In the genomic region with DNA sequence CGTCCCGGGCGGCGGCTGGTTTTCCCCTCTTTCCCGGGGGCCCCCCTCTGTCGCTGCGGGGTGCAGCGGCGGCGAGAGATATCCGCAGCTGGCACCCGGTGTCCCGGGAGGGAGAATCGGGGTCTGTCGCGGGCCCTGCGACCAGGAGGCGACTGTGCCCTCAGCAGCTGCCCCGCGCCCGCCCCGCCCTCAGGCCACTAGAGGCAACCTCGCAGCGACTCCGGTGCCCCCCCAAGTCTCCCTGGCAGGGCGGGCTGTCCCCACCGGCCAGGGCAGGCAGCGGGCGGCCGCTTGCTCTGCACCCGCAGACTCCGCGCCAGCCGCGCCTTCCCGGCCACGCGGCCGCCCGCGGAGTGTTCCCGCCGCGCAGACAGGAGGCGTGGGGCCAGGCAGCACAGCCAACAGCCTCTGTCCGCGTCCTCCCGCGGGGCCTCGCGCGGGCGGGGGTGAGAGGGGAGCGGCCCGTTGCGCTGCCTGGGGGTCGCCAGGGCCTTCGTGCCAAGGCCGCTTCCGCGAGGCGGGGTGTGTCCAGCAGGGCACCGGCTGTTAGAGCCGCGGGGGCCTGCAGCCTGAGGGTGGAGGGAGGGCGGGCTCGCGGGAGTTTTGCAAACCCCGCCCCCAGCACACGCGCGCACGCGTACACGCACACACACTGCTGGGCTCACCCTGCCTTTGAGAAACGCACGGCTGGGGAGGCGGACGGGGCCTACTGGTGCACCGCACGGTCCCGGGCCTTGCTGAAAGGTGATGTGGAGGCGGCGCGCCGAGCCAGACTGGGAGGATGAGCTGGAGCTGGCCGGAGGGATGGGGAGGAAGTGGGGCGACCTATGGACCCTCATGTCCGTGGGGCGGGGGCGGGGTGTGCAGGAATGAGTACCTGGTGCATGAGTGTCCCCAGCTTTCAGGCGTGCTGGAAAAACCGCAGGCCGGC, we compare ENCODE assay signal across 9 cellular contexts. TPM values are rescaled to one million over a fixed set of nuclear protein-coding genes. Genes with fewer than 3 reads are reported as not detected.
DNase-seq lines count a peak whose midpoint lies in the region; ATAC-seq, FAIRE-seq and TF ChIP-seq lines count a peak whose summit lies in the region.
"Had no signal": no experiment of that assay in that cellular context is flagged by ENCODE, and none has a peak within 500 bp of the region (broad histone marks: within the 10 kb centered on the region; RNA-seq: fewer than 3 reads in every experiment).

No MANE protein-coding gene starts in this region.

- ATAC-seq in GM21619 (IDR thresholded peaks at IDR 0.05; ENCODE audit: unreplicated experiment), result peak; percentile 60

- peak; percentile 23 for DNase-seq in DMS153 (lab: John Stamatoyannopoulos, UW)
- peak; percentile 38 for DNase-seq in NCI-H460 (ENCODE audit: extremely low read depth, low read depth)
- peak; percentile 49 for DNase-seq in activated T-helper 1 cell treated with anti-CD3 and anti-CD28 coated beads, Interleukin-12 subunit alpha, Interleukin-12 subunit beta, Interleukin-2, Interleukin-4 antibody, amounts not matched to agents 30 ng/mL and 10 ng/mL and 1 ng/mL, durations not matched to agents 14 hours and 24 hours and 36 hours (ENCODE audit: low spot score)
- DNase-seq in foreskin fibroblast, result peak; percentile 54 to 82
- no peak for DNase-seq in vagina (ENCODE audit: extremely low spot score in 2 of 2)
- no peak for DNase-seq in HTR-8/SVneo (ENCODE audit: insufficient read length, low spot score)

- H3K27ac ChIP-seq in rectal smooth muscle tissue (ENCODE audit: low read depth, low read length) (peak overlapping the region; percentile 79), vagina (peak overlapping the region; percentile 78)

- TF ChIP-seq CTCF in foreskin fibroblast (IDR thresholded peaks at IDR 0.05; ENCODE audit: low read depth, low read length) (no peak), vagina (IDR thresholded peaks at IDR 0.05) (peak in 1 of 3 experiments; percentile 5)

- peaks cover 3% of the 10 kb centered on the region for H3K4me1 ChIP-seq in rectal smooth muscle tissue (ENCODE audit: control insufficient read depth, insufficient read depth, low read length)
- H3K4me1 ChIP-seq in vagina, result peaks cover 42% of the 10 kb centered on the region

- FAIRE-seq in HTR-8/SVneo (lab: Jason Lieb, UNC), result no peak
- FAIRE-seq: TTC549 had no signal

- peaks cover 2% of the 10 kb centered on the region for H3K27me3 Mint-ChIP-seq in activated T-helper 1 cell treated with anti-CD3 and anti-CD28 coated beads, Interleukin-12 subunit alpha, Interleukin-12 subunit beta, Interleukin-2, Interleukin-4 antibody, amounts not matched to agents 30 ng/mL and 10 ng/mL and 1 ng/mL, durations not matched to agents 14 hours and 24 hours and 36 hours (ENCODE audit: insufficient read depth)

- no peaks in the 10 kb centered on the region for H3K27me3 ChIP-seq in rectal smooth muscle tissue (ENCODE audit: control insufficient read depth, insufficient read depth, low read length)
- no peaks in the 10 kb centered on the region for H3K27me3 ChIP-seq in vagina

- no peak for TF ChIP-seq POLR2A in vagina (IDR thresholded peaks at IDR 0.05)

- no peaks in the 10 kb centered on the region for H3K9me3 Mint-ChIP-seq in activated T-helper 1 cell treated with anti-CD3 and anti-CD28 coated beads, Interleukin-12 subunit alpha, Interleukin-12 subunit beta, Interleukin-2, Interleukin-4 antibody, amounts not matched to agents 30 ng/mL and 10 ng/mL and 1 ng/mL, durations not matched to agents 14 hours and 24 hours and 36 hours

- H3K4me3 Mint-ChIP-seq in activated T-helper 1 cell treated with anti-CD3 and anti-CD28 coated beads, Interleukin-12 subunit alpha, Interleukin-12 subunit beta, Interleukin-2, Interleukin-4 antibody, amounts not matched to agents 30 ng/mL and 10 ng/mL and 1 ng/mL, durations not matched to agents 14 hours and 24 hours and 36 hours, result peak overlapping the region; percentile 76

- H3K36me3 ChIP-seq in rectal smooth muscle tissue (ENCODE audit: control insufficient read depth, insufficient read depth, low read length) (peaks cover 3% of the 10 kb centered on the region), vagina (no peaks in the 10 kb centered on the region)

- H3K36me3 Mint-ChIP-seq in activated T-helper 1 cell treated with anti-CD3 and anti-CD28 coated beads, Interleukin-12 subunit alpha, Interleukin-12 subunit beta, Interleukin-2, Interleukin-4 antibody, amounts not matched to agents 30 ng/mL and 10 ng/mL and 1 ng/mL, durations not matched to agents 14 hours and 24 hours and 36 hours (ENCODE audit: low read depth), result peaks cover 14% of the 10 kb centered on the region

- H3K4me3 ChIP-seq in foreskin fibroblast (ENCODE audit: low read depth in 1 of 2, low read length in 2 of 2) (peak overlapping the region; percentile 44 to 50), rectal smooth muscle tissue (ENCODE audit: low read length) (peak overlapping the region; percentile 67), vagina (peak overlapping the region; percentile 55)

- peak overlapping the region; percentile 34 for H3K9ac ChIP-seq in rectal smooth muscle tissue (ENCODE audit: low read length)

- H3K4me1 Mint-ChIP-seq in activated T-helper 1 cell treated with anti-CD3 and anti-CD28 coated beads, Interleukin-12 subunit alpha, Interleukin-12 subunit beta, Interleukin-2, Interleukin-4 antibody, amounts not matched to agents 30 ng/mL and 10 ng/mL and 1 ng/mL, durations not matched to agents 14 hours and 24 hours and 36 hours (ENCODE audit: low read depth), result no peaks in the 10 kb centered on the region

- H3K27ac Mint-ChIP-seq in activated T-helper 1 cell treated with anti-CD3 and anti-CD28 coated beads, Interleukin-12 subunit alpha, Interleukin-12 subunit beta, Interleukin-2, Interleukin-4 antibody, amounts not matched to agents 30 ng/mL and 10 ng/mL and 1 ng/mL, durations not matched to agents 14 hours and 24 hours and 36 hours, result no peak overlapping the region

- H3K9me3 ChIP-seq in vagina, result no peaks in the 10 kb centered on the region

- intact Hi-C loops in activated T-helper 1 cell treated with anti-CD3 and anti-CD28 coated beads, Interleukin-12 subunit alpha, Interleukin-12 subunit beta, Interleukin-2, Interleukin-4 antibody, amounts not matched to agents 30 ng/mL and 10 ng/mL and 1 ng/mL, durations not matched to agents 14 hours and 24 hours and 36 hours (cut with micrococcal nuclease), result loop anchor here (2.0 to 5.0 kb wide), 2 partner anchors 27 to 188 kb away; no protein-coding TSS in a partner anchor
- intact Hi-C loops in vagina (cut with DNase I), result no loop called here

RNA-seq across cellular contexts. Expression of gene KIAA1614, which starts 41.4 kb away (rescaled TPM):
- total RNA-seq in NCI-H460 (2014; rRNA removed; shearing (Covaris generic)), result 0.02 and 0.20 TPM in 2 replicates
- 0.91 and 1.8 TPM in 2 replicates for polyA plus RNA-seq in NCI-H460 (2014; cell fraction: nucleus; rRNA removed)
- 0.16 and 0.17 TPM in 2 replicates for total RNA-seq in activated T-helper 1 cell treated with anti-CD3 and anti-CD28 coated beads, Interleukin-12 subunit alpha, Interleukin-12 subunit beta, Interleukin-2, Interleukin-4 antibody, amounts not matched to agents 30 ng/mL and 10 ng/mL and 1 ng/mL, durations not matched to agents 14 hours and 24 hours and 36 hours
- total RNA-seq in vagina, result 13.0 TPM

Comparison
In these comparisons a context has a peak if more than half of its experiments do, and no peak if none do; other contexts are left out.
1. DNase-seq: peak in DMS153 (single experiment), NCI-H460 (single experiment), activated T-helper 1 cell treated with anti-CD3 and anti-CD28 coated beads, Interleukin-12 subunit alpha, Interleukin-12 subunit beta, Interleukin-2, Interleukin-4 antibody, amounts not matched to agents 30 ng/mL and 10 ng/mL and 1 ng/mL, durations not matched to agents 14 hours and 24 hours and 36 hours (single experiment) and foreskin fibroblast (2 of 2); none in vagina (0 of 2) and HTR-8/SVneo (single experiment).
2. RNA of gene KIAA1614, which starts 41.4 kb away (total RNA-seq): 13.0 TPM in vagina (single experiment); 0.16 to 0.17 TPM in activated T-helper 1 cell treated with anti-CD3 and anti-CD28 coated beads, Interleukin-12 subunit alpha, Interleukin-12 subunit beta, Interleukin-2, Interleukin-4 antibody, amounts not matched to agents 30 ng/mL and 10 ng/mL and 1 ng/mL, durations not matched to agents 14 hours and 24 hours and 36 hours and 0.02 to 0.20 TPM in NCI-H460; every median in the first group is over 10 times any median in the second.
3. Peak in every context shown above with its lines, with median percentiles within 50 percentile points of each other: H3K4me3 ChIP-seq.